15 cellular contexts compared by ENCODE assay signal in the genomic region with DNA sequence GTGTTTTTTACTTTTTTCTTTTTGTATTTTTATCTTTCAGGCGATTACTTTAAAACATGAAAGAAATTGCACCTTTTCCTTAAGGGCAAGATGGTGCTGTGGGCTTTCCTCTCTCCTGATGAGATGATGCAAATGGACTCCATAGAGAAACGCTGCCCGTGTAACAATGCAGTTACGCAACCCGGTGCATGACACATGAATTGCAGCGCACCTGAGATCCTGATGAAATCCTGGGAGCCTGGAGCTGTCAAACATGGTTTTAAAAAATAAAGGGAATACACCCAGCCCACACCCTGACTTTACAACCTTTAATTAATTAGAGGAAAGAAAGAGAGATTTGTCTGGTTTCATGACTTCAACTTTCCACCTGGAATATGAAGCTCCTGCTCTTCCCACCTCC.
DNase-seq lines count a peak whose midpoint lies in the region; ATAC-seq, FAIRE-seq and TF ChIP-seq lines count a peak whose summit lies in the region.
"Had no signal": no experiment of that assay in that cellular context is flagged by ENCODE, and none has a peak within 500 bp of the region (broad histone marks: within the 10 kb centered on the region; RNA-seq: fewer than 3 reads in every experiment).

No MANE protein-coding gene starts in this region.

- no peaks in the 10 kb centered on the region for H3F3A ChIP-seq in Loucy (ENCODE audit: low read depth)

- ATAC-seq in right lobe of liver (peak; percentile 49 to 77 (median 70)), HG03025 (IDR thresholded peaks at IDR 0.05; ENCODE audit: low FRiP score, unreplicated experiment) (no peak), GM18861 (IDR thresholded peaks at IDR 0.05; ENCODE audit: unreplicated experiment) (no peak)

- H3K36me3 ChIP-seq in Caco-2 (ENCODE audit: control insufficient read depth, insufficient read depth, low read length) (no peaks in the 10 kb centered on the region), Loucy (ENCODE audit: insufficient read depth, low read length) (no peaks in the 10 kb centered on the region), bronchial epithelial cell (ENCODE audit: control insufficient read depth, insufficient read depth, low read length) (no peaks in the 10 kb centered on the region), right lobe of liver (no peaks in the 10 kb centered on the region)
- H3K36me3 ChIP-seq: BE2C, HAP-1 had no signal

- intact Hi-C loops in Caco-2 (cut with micrococcal nuclease; ENCODE audit: unreplicated experiment) (no loop called here), right lobe of liver (cut with DNase I) (no loop called here)

- POLR2A ChIA-PET in Caco-2 (lab: Charles Lee) = no interaction called here
- POLR2A ChIA-PET in GM10248 (lab: Yijun Ruan, JAX) = no interaction called here

- H3K4me2 ChIP-seq in Loucy (ENCODE audit: low read depth, low read length, poor library complexity, severe bottlenecking) = no peak overlapping the region

- no peak overlapping the region for H3K27ac ChIP-seq in right lobe of liver

- H3K9me3 Mint-ChIP-seq in Caco-2 (ENCODE audit: unreplicated experiment) = no peaks in the 10 kb centered on the region

- H3K4me1 Mint-ChIP-seq in Caco-2 (ENCODE audit: low read depth, unreplicated experiment) = no peaks in the 10 kb centered on the region

- no peak for TF ChIP-seq CTCF in Caco-2 (IDR thresholded peaks at IDR 0.05; ENCODE audit: insufficient read depth in 1 of 2, low read depth in 1 of 2, low read length in 1 of 2, severe bottlenecking in 1 of 2, unreplicated experiment in 1 of 2)
- 0 out of 2 replicates have a peak, but pooled peaks have one; percentile 12 for TF ChIP-seq CTCF in Loucy (conservative IDR thresholded peaks at IDR 0.05; ENCODE audit: low read length)
- TF ChIP-seq CTCF in bronchial epithelial cell (IDR thresholded peaks at IDR 0.05; ENCODE audit: insufficient read depth, low read length, severe bottlenecking) = no peak
- TF ChIP-seq CTCF in right lobe of liver (IDR thresholded peaks at IDR 0.05) = no peak
- no peak for TF ChIP-seq CTCF in GM10248 (IDR thresholded peaks at IDR 0.05; ENCODE audit: control extremely low read depth, extremely low read depth, low read depth, missing control alignments)

- H3K4me3 ChIP-seq in Caco-2 (ENCODE audit: low read depth, low read length) (no peak overlapping the region), Loucy (ENCODE audit: low read length, poor library complexity, severe bottlenecking) (no peak overlapping the region), bronchial epithelial cell (ENCODE audit: low read depth, low read length) (no peak overlapping the region), right lobe of liver (no peak overlapping the region)
- H3K4me3 ChIP-seq: HAP-1 had no signal

- H4K20me1 ChIP-seq in Loucy (ENCODE audit: insufficient read depth, low read length, poor library complexity, severe bottlenecking) = no peaks in the 10 kb centered on the region

- BruUV-seq in Caco-2 (replicated peaks; lab: Mats Ljungman, UMichigan) = no TSS peak

- no peaks in the 10 kb centered on the region for H3K36me3 Mint-ChIP-seq in Caco-2 (ENCODE audit: insufficient read depth, unreplicated experiment)

- H2AFZ ChIP-seq in Loucy (ENCODE audit: low read length) = no peak overlapping the region

- no peak overlapping the region for H3K27ac Mint-ChIP-seq in Caco-2 (ENCODE audit: unreplicated experiment)

- peak; percentile 43 to 50 for DNase-seq in Caco-2
- DNase-seq in bronchial epithelial cell (ENCODE audit: low read depth) = peak; percentile 95
- no peak for DNase-seq in right lobe of liver
- no peak for DNase-seq in stimulated activated CD8-positive, alpha-beta memory T cell treated with anti-CD3 and anti-CD28 coated beads, Interleukin-4, amount 100 ng/mL, for 48 hours
- no peak for DNase-seq in GM10248 (ENCODE audit: extremely low spot score)
- DNase-seq: BE2C; NCI-H1105; NCI-H82; SHP77; stimulated activated CD4-positive, alpha-beta T cell treated with anti-CD3 and anti-CD28 coated beads, Interleukin-4, amount 100 ng/mL, for 1 hour; stimulated activated naive CD4-positive, alpha-beta T cell treated with Interleukin-2 at 50 U/mL for 16 hours had no signal

- no peaks in the 10 kb centered on the region for H3K9me2 ChIP-seq in Loucy (replicated peaks; ENCODE audit: low read depth, low read length)

- H3K4me3 Mint-ChIP-seq in Caco-2 (ENCODE audit: unreplicated experiment) = no peak overlapping the region

- no peaks in the 10 kb centered on the region for H3K27me3 ChIP-seq in Caco-2 (replicated peaks; ENCODE audit: control insufficient read depth, insufficient read depth, low read length)
- H3K27me3 ChIP-seq in Loucy (ENCODE audit: insufficient read depth, low read length, poor library complexity, severe bottlenecking) = no peaks in the 10 kb centered on the region
- H3K27me3 ChIP-seq in bronchial epithelial cell (ENCODE audit: control insufficient read depth, insufficient read depth, low read length) = no peaks in the 10 kb centered on the region
- H3K27me3 ChIP-seq in right lobe of liver = no peaks in the 10 kb centered on the region
- H3K27me3 ChIP-seq: BE2C had no signal

- TF ChIP-seq POLR2A in right lobe of liver (IDR thresholded peaks at IDR 0.05) = no peak

- H3K79me2 ChIP-seq in Loucy (ENCODE audit: insufficient read depth, low read length) = no peaks in the 10 kb centered on the region

- no peaks in the 10 kb centered on the region for H3K9me3 ChIP-seq in Caco-2
- H3K9me3 ChIP-seq in Loucy (ENCODE audit: insufficient read depth, low read depth, low read length) = no peaks in the 10 kb centered on the region
- H3K9me3 ChIP-seq in right lobe of liver = no peaks in the 10 kb centered on the region
- H3K9me3 ChIP-seq: BE2C, HAP-1 had no signal

- CTCF ChIA-PET in Caco-2 (lab: Charles Lee) = no interaction called here
- CTCF ChIA-PET in GM10248 (lab: Yijun Ruan, JAX) = interaction anchor here (2.8 kb wide), 1 partner anchor 9 kb away, joined by 12 read pairs; no protein-coding TSS in a partner anchor

- H3K9ac ChIP-seq in Loucy (ENCODE audit: low read depth, low read length, poor library complexity, severe bottlenecking) = no peak overlapping the region

- no peaks in the 10 kb centered on the region for H3K27me3 Mint-ChIP-seq in Caco-2 (ENCODE audit: insufficient read depth, unreplicated experiment)

- 21% methylated on average over 6 of the region's 6 CpGs for WGBS in right lobe of liver (ENCODE audit: insufficient coverage, low coverage, low lambda C conversion rate, missing lambda C conversion rate)

- no peak for FAIRE-seq in bronchial epithelial cell (lab: Jason Lieb, UNC)

- no peaks in the 10 kb centered on the region for H3K4me1 ChIP-seq in Caco-2
- H3K4me1 ChIP-seq in Loucy (ENCODE audit: insufficient read depth, low read length, poor library complexity, severe bottlenecking) = peaks cover 33% of the 10 kb centered on the region
- H3K4me1 ChIP-seq in right lobe of liver = peaks cover 0 to 6% (median 0%) of the 10 kb centered on the region in 4 donors
- H3K4me1 ChIP-seq: BE2C, HAP-1 had no signal

Comparison
In these comparisons a context has a peak if more than half of its experiments do, and no peak if none do; other contexts are left out.
1. DNase-seq: peak in Caco-2 (2 of 2) and bronchial epithelial cell (single experiment); none in right lobe of liver (0 of 3), stimulated activated CD8-positive, alpha-beta memory T cell treated with anti-CD3 and anti-CD28 coated beads, Interleukin-4, amount 100 ng/mL, for 48 hours (single experiment) and GM10248 (single experiment).
2. ATAC-seq: peak in right lobe of liver (4 of 4); none in HG03025 (single experiment) and GM18861 (single experiment).